In the genomic region with DNA sequence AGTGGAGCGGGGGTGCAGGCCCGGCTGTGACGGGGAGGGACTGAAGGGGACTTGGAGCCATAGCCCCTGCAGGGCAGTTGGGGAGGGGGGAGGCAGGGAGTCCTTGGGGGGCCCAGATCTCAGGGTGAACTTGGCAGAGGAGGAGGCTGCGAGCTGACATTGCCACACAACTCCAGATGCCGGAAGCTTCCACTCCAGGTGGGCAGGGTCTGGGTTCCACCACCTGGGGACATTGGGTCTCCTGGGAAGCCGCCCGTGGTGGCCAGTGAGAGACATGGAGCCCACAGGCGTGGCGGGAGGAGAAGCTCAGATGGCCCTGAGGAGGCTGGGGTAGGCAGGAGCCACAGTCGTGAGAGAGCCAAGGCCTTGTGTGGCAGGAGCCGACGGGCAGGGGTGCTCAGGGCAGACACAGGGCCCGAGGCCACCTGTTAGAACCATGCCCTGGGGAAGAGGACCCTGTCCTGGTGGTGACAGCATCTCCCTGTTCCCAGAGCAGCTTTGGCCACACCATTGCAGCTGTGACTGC, we compare ENCODE assay signal across 1 cellular context.
TF ChIP-seq lines count a peak whose summit lies in the region.

No MANE protein-coding gene starts in this region.

TF ChIP-seq in HepG2, 621 proteins besides CTCF, POLR2A, EP300 and RAD21:
- no peak for TF ChIP-seq MAZ (IDR thresholded peaks at IDR 0.05; ENCODE audit: borderline replicate concordance, low read depth, low read length)
- TF ChIP-seq MAZ (CRISPR knock-in tag; IDR thresholded peaks at IDR 0.05; ENCODE audit: low read depth): 0 out of 2 replicates have a peak, but pooled peaks have one; percentile 12
- 0 out of 2 replicates have a peak, but pooled peaks have one; percentile 37 for TF ChIP-seq EZH2 (conservative IDR thresholded peaks at IDR 0.05; ENCODE audit: low read depth, low read length)
- no peak for TF ChIP-seq ZNF354B (CRISPR knock-in tag; IDR thresholded peaks at IDR 0.05)
- no peak for TF ChIP-seq ZFP36L2 (CRISPR knock-in tag; IDR thresholded peaks at IDR 0.05)
- no peak for TF ChIP-seq MXD1 (CRISPR knock-in tag; IDR thresholded peaks at IDR 0.05)
- no peak for TF ChIP-seq ZBTB3 (CRISPR knock-in tag; IDR thresholded peaks at IDR 0.05; ENCODE audit: borderline replicate concordance, low read depth)
- TF ChIP-seq ZNF891 (CRISPR knock-in tag; IDR thresholded peaks at IDR 0.05): peak; percentile 78; the same call in 1 of the 2 replicates
- no peak for TF ChIP-seq SALL1 (CRISPR knock-in tag; IDR thresholded peaks at IDR 0.05)
- TF ChIP-seq ZNF383 (CRISPR knock-in tag; IDR thresholded peaks at IDR 0.05; ENCODE audit: borderline replicate concordance): 0 out of 2 replicates have a peak, but pooled peaks have one; percentile 44
- 0 out of 2 replicates have a peak, but pooled peaks have one; percentile 41 for TF ChIP-seq ZNF235 (CRISPR knock-in tag; IDR thresholded peaks at IDR 0.05; ENCODE audit: borderline replicate concordance)
- TF ChIP-seq, protein P1, sequence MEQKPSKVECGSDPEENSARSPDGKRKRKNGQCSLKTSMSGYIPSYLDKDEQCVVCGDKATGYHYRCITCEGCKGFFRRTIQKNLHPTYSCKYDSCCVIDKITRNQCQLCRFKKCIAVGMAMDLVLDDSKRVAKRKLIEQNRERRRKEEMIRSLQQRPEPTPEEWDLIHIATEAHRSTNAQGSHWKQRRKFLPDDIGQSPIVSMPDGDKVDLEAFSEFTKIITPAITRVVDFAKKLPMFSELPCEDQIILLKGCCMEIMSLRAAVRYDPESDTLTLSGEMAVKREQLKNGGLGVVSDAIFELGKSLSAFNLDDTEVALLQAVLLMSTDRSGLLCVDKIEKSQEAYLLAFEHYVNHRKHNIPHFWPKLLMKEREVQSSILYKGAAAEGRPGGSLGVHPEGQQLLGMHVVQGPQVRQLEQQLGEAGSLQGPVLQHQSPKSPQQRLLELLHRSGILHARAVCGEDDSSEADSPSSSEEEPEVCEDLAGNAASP (CRISPR knock-in tag; IDR thresholded peaks at IDR 0.05; ENCODE audit: borderline replicate concordance): no peak
- TF ChIP-seq ZNF251 (CRISPR knock-in tag; IDR thresholded peaks at IDR 0.05): 0 out of 2 replicates have a peak, but pooled peaks have one; percentile 52
- 0 out of 2 replicates have a peak, but pooled peaks have one; percentile 30 for TF ChIP-seq HES4 (CRISPR knock-in tag; IDR thresholded peaks at IDR 0.05; ENCODE audit: borderline replicate concordance)
- 0 out of 2 replicates have a peak, but pooled peaks have one; percentile 29 for TF ChIP-seq ZSCAN29 (CRISPR knock-in tag; conservative IDR thresholded peaks at IDR 0.05)
- no peak for TF ChIP-seq ZNF549 (CRISPR knock-in tag; IDR thresholded peaks at IDR 0.05)
- TF ChIP-seq KDM5B (CRISPR knock-in tag; IDR thresholded peaks at IDR 0.05; ENCODE audit: borderline replicate concordance): 0 out of 2 replicates have a peak, but pooled peaks have one; percentile 41
- TF ChIP-seq ZNF782 (CRISPR knock-in tag; IDR thresholded peaks at IDR 0.05; ENCODE audit: borderline replicate concordance): 0 out of 2 replicates have a peak, but pooled peaks have one; percentile 54
- TF ChIP-seq ZNF776 (CRISPR knock-in tag; IDR thresholded peaks at IDR 0.05): 0 out of 2 replicates have a peak, but pooled peaks have one; percentile 41
- TF ChIP-seq, protein P2, sequence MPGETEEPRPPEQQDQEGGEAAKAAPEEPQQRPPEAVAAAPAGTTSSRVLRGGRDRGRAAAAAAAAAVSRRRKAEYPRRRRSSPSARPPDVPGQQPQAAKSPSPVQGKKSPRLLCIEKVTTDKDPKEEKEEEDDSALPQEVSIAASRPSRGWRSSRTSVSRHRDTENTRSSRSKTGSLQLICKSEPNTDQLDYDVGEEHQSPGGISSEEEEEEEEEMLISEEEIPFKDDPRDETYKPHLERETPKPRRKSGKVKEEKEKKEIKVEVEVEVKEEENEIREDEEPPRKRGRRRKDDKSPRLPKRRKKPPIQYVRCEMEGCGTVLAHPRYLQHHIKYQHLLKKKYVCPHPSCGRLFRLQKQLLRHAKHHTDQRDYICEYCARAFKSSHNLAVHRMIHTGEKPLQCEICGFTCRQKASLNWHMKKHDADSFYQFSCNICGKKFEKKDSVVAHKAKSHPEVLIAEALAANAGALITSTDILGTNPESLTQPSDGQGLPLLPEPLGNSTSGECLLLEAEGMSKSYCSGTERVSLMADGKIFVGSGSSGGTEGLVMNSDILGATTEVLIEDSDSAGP (CRISPR knock-in tag; IDR thresholded peaks at IDR 0.05; ENCODE audit: borderline replicate concordance): 0 out of 2 replicates have a peak, but pooled peaks have one; percentile 8
- TF ChIP-seq MBD4 (IDR thresholded peaks at IDR 0.05; ENCODE audit: borderline replicate concordance, low read length): no peak
- TF ChIP-seq AFF4 (CRISPR knock-in tag; IDR thresholded peaks at IDR 0.05): no peak
